9 cellular contexts compared by ENCODE assay signal in genomic region chr11:68002575-68002942, GRCh38. TPM values are rescaled to one million over a fixed set of nuclear protein-coding genes. Genes with fewer than 3 reads are reported as not detected.
DNase-seq lines count a peak whose midpoint lies in the region; ATAC-seq and TF ChIP-seq lines count a peak whose summit lies in the region.
"Had no signal": no experiment of that assay in that cellular context is flagged by ENCODE, and none has a peak within 500 bp of the region (broad histone marks: within the 10 kb centered on the region; RNA-seq: fewer than 3 reads in every experiment).

No MANE protein-coding gene starts in this region.

- WGBS in stomach, 5 donors = 64 to 75% (median 68%) methylated on average over 9 of the region's 9 CpGs

- H3K36me3 Mint-ChIP-seq in activated naive CD4-positive, alpha-beta T cell treated with anti-CD3 and anti-CD28 coated beads, Interleukin-2, amount 10 ng/mL, durations not matched to agents 7 days and 5 days = no peaks in the 10 kb centered on the region
- no peaks in the 10 kb centered on the region for H3K36me3 Mint-ChIP-seq in activated naive CD4-positive, alpha-beta T cell treated with anti-CD3 and anti-CD28 coated beads, Interleukin-2, amount 50 U/mL, for 72 hours
- H3K36me3 Mint-ChIP-seq in IgD-negative memory B cell = peaks cover 1% of the 10 kb centered on the region

- no peak for TF ChIP-seq EP300 in stomach (IDR thresholded peaks at IDR 0.05)

- H3K4me1 Mint-ChIP-seq in activated naive CD4-positive, alpha-beta T cell treated with anti-CD3 and anti-CD28 coated beads, Interleukin-2, amount 10 ng/mL, durations not matched to agents 7 days and 5 days = peaks cover 44% of the 10 kb centered on the region
- peaks cover 24 to 39% (median 25%) of the 10 kb centered on the region in 3 donors for H3K4me1 Mint-ChIP-seq in IgD-negative memory B cell

- DNase-seq in activated naive CD4-positive, alpha-beta T cell treated with anti-CD3 and anti-CD28 coated beads, Interleukin-2, amount 10 ng/mL, durations not matched to agents 7 days and 5 days = no peak
- no peak for DNase-seq in activated naive CD4-positive, alpha-beta T cell treated with anti-CD3 and anti-CD28 coated beads, Interleukin-2, amount 50 U/mL, for 72 hours (ENCODE audit: low spot score in 2 of 2)
- DNase-seq in dorsolateral prefrontal cortex = no peak
- no peak for DNase-seq in stomach
- no peak for DNase-seq in COR-L47 (lab: John Stamatoyannopoulos, UW)
- DNase-seq in cortex of kidney (lab: John Stamatoyannopoulos, UW) = no peak
- no peak for DNase-seq in NCI-H1930 (lab: John Stamatoyannopoulos, UW)
- DNase-seq: DND-41 had no signal

- peaks cover 11% of the 10 kb centered on the region for H3K27me3 Mint-ChIP-seq in activated naive CD4-positive, alpha-beta T cell treated with anti-CD3 and anti-CD28 coated beads, Interleukin-2, amount 10 ng/mL, durations not matched to agents 7 days and 5 days
- H3K27me3 Mint-ChIP-seq in IgD-negative memory B cell = peaks cover 1% of the 10 kb centered on the region

- H3K27ac Mint-ChIP-seq in activated naive CD4-positive, alpha-beta T cell treated with anti-CD3 and anti-CD28 coated beads, Interleukin-2, amount 10 ng/mL, durations not matched to agents 7 days and 5 days = peak overlapping the region; percentile 51
- H3K27ac Mint-ChIP-seq in activated naive CD4-positive, alpha-beta T cell treated with anti-CD3 and anti-CD28 coated beads, Interleukin-2, amount 50 U/mL, for 72 hours = no peak overlapping the region
- peak overlapping the region; percentile 91 to 98 (median 95) for H3K27ac Mint-ChIP-seq in IgD-negative memory B cell

- ATAC-seq in activated naive CD4-positive, alpha-beta T cell treated with anti-CD3 and anti-CD28 coated beads, Interleukin-2, amount 50 U/mL, for 72 hours = no peak

- peak overlapping the region; percentile 77 for H3K4me3 Mint-ChIP-seq in activated naive CD4-positive, alpha-beta T cell treated with anti-CD3 and anti-CD28 coated beads, Interleukin-2, amount 10 ng/mL, durations not matched to agents 7 days and 5 days
- peak overlapping the region; percentile 95 to 98 (median 96) for H3K4me3 Mint-ChIP-seq in IgD-negative memory B cell

- CTCF ChIA-PET in activated naive CD4-positive, alpha-beta T cell treated with anti-CD3 and anti-CD28 coated beads, Interleukin-2, amount 10 ng/mL, durations not matched to agents 7 days and 5 days (lab: Charles Lee) = interaction anchor here (1.7 kb wide), 1 partner anchor 8 kb away, joined by 4 read pairs; no protein-coding TSS in a partner anchor

- intact Hi-C loops in dorsolateral prefrontal cortex (cut with DNase I) = no loop called here
- intact Hi-C loops in stomach (cut with DNase I; ENCODE audit: low total_unique reads) = no loop called here

- H3K9me3 ChIP-seq in stomach = no peaks in the 10 kb centered on the region

- TF ChIP-seq CTCF in dorsolateral prefrontal cortex (IDR thresholded peaks at IDR 0.05 in 54 of 56, conservative IDR thresholded peaks at IDR 0.05 in 2 of 56; ENCODE audit: low read depth in 1 of 56, partially characterized antibody in 56 of 56) (no peak), stomach (IDR thresholded peaks at IDR 0.05) (no peak)

- peak overlapping the region in 11 of 59 donors; percentile 10 to 76 (median 59) for H3K27ac ChIP-seq in dorsolateral prefrontal cortex
- H3K27ac ChIP-seq in stomach = peak overlapping the region in 4 of 5 donors; percentile 60 to 91 (median 82)

- H3K36me3 ChIP-seq in stomach = peaks cover 0 to 7% (median 0%) of the 10 kb centered on the region in 4 donors

- H3K4me3 ChIP-seq in dorsolateral prefrontal cortex (peak overlapping the region in 36 of 59 donors; percentile 42 to 81 (median 68)), stomach (peak overlapping the region; percentile 68 to 82 (median 77))

- H3K27me3 ChIP-seq in dorsolateral prefrontal cortex (peaks cover 0 to 6% (median 0%) of the 10 kb centered on the region in 45 donors), stomach (no peaks in the 10 kb centered on the region)

- TF ChIP-seq POLR2A in stomach (IDR thresholded peaks at IDR 0.05) = no peak

- no peaks in the 10 kb centered on the region for H3K9me3 Mint-ChIP-seq in activated naive CD4-positive, alpha-beta T cell treated with anti-CD3 and anti-CD28 coated beads, Interleukin-2, amount 10 ng/mL, durations not matched to agents 7 days and 5 days
- H3K9me3 Mint-ChIP-seq in activated naive CD4-positive, alpha-beta T cell treated with anti-CD3 and anti-CD28 coated beads, Interleukin-2, amount 50 U/mL, for 72 hours = no peaks in the 10 kb centered on the region
- no peaks in the 10 kb centered on the region for H3K9me3 Mint-ChIP-seq in IgD-negative memory B cell

- peaks cover 6 to 40% (median 31%) of the 10 kb centered on the region in 4 donors for H3K4me1 ChIP-seq in stomach

RNA-seq across cellular contexts. Expression of gene UNC93B1, which starts 1.3 kb away (rescaled TPM):
- total RNA-seq in activated naive CD4-positive, alpha-beta T cell treated with anti-CD3 and anti-CD28 coated beads, Interleukin-2, amount 50 U/mL, for 72 hours = 10 to 100 TPM in 1 of 2 donors, 1 to 10 TPM in 1; 7.7 to 23.6 TPM
- polyA plus RNA-seq in IgD-negative memory B cell (140 TPM), stomach (10 to 100 TPM; 11.6 to 33.7 (median 15.6) TPM)
- total RNA-seq in dorsolateral prefrontal cortex (10 to 100 TPM in 80 of 120 experiments, 1 to 10 TPM in 40; 5.7 to 20.9 (median 11.2) TPM), stomach (100 to 1,000 TPM in 1 of 5 donors, 10 to 100 TPM in 4; 33.8 to 215 (median 43.6) TPM)

RNA-seq across cellular contexts. Expression of gene ALDH3B1, which starts 7.6 kb away (rescaled TPM):
- under 1 TPM in 1 of 2 donors, not detected in 1; 0.11 TPM for total RNA-seq in activated naive CD4-positive, alpha-beta T cell treated with anti-CD3 and anti-CD28 coated beads, Interleukin-2, amount 50 U/mL, for 72 hours
- polyA plus RNA-seq in IgD-negative memory B cell (0.36 TPM), stomach (10 to 100 TPM in 2 of 3 donors, 1 to 10 TPM in 1; 6.7 to 13.3 (median 12.7) TPM)
- total RNA-seq in dorsolateral prefrontal cortex (1 to 10 TPM; 1.2 to 7.7 (median 3.1) TPM), stomach (10 to 100 TPM in 3 of 5 donors, 1 to 10 TPM in 2; 2.9 to 55.0 (median 21.2) TPM)

RNA-seq across cellular contexts. Expression of gene NDUFS8, which starts 27.9 kb away (rescaled TPM):
- 100 to 1,000 TPM; 139 to 236 TPM for total RNA-seq in activated naive CD4-positive, alpha-beta T cell treated with anti-CD3 and anti-CD28 coated beads, Interleukin-2, amount 50 U/mL, for 72 hours
- polyA plus RNA-seq in IgD-negative memory B cell (146 TPM), stomach (100 to 1,000 TPM; 187 to 263 (median 224) TPM)
- total RNA-seq in dorsolateral prefrontal cortex (100 to 1,000 TPM in 119 of 120 experiments, 10 to 100 TPM in 1; 98.7 to 186 (median 138) TPM), stomach (100 to 1,000 TPM in 3 of 5 donors, 10 to 100 TPM in 2; 52.0 to 310 (median 123) TPM)

RNA-seq across cellular contexts. Expression of gene TCIRG1, which starts 36.3 kb away (rescaled TPM):
- total RNA-seq in activated naive CD4-positive, alpha-beta T cell treated with anti-CD3 and anti-CD28 coated beads, Interleukin-2, amount 50 U/mL, for 72 hours = 100 to 1,000 TPM; 226 to 295 TPM
- polyA plus RNA-seq in IgD-negative memory B cell = 46.0 TPM
- total RNA-seq in dorsolateral prefrontal cortex = 10 to 100 TPM in 110 of 120 experiments, 1 to 10 TPM in 10; 6.5 to 49.6 (median 16.9) TPM
- 100 to 1,000 TPM in 4 of 5 donors, 10 to 100 TPM in 1; 46.3 to 835 (median 484) TPM for total RNA-seq in stomach
- polyA plus RNA-seq in stomach = 100 to 1,000 TPM in 2 of 3 donors, 10 to 100 TPM in 1; 96.7 to 147 (median 111) TPM

Comparison
In these comparisons a context has a peak if more than half of its experiments do, and no peak if none do; other contexts are left out.
1. H3K27ac Mint-ChIP-seq: peak in activated naive CD4-positive, alpha-beta T cell treated with anti-CD3 and anti-CD28 coated beads, Interleukin-2, amount 10 ng/mL, durations not matched to agents 7 days and 5 days (single experiment) and IgD-negative memory B cell (3 of 3); none in activated naive CD4-positive, alpha-beta T cell treated with anti-CD3 and anti-CD28 coated beads, Interleukin-2, amount 50 U/mL, for 72 hours (0 of 2).